ENCODE assay signal across 16 cellular contexts in the genomic region with DNA sequence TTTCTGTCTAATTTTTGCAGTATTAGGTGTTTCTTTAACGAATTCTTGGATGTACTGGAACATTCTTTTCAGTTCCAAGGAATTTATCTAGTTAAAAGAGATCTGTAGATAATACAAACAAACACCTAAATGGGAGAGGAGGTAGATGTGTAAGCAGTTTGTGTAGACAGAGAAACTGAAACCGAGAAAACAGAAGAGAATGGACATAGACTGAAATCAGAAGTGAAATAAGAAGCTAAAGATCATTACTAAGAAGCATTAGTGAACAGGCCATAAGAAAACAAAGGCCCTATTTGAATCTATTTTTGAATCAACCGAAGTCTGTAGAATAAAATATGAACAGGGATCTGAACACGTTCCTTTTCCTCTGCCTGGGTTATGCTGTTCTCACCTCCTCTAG.
DNase-seq lines count a peak whose midpoint lies in the region; ATAC-seq and TF ChIP-seq lines count a peak whose summit lies in the region.
"Had no signal": no experiment of that assay in that cellular context is flagged by ENCODE, and none has a peak within 500 bp of the region (broad histone marks: within the 10 kb centered on the region; RNA-seq: fewer than 3 reads in every experiment).

No MANE protein-coding gene starts in this region.

- in situ Hi-C loops in KBM-7 (cut with MboI; ENCODE audit: low pct_unique_long_range_greater_than_20kb, low sequenced_read_pairs) = no loop called here

- peak overlapping the region; percentile 68; the same call in 1 of the 2 replicates for H3K27ac ChIP-seq in MM.1S (ENCODE audit: low read length)
- H3K27ac ChIP-seq: upper lobe of left lung had no signal

- no peaks in the 10 kb centered on the region for H3K9me3 ChIP-seq in MM.1S (replicated peaks; ENCODE audit: insufficient read depth, low read length)
- H3K9me3 ChIP-seq: BE2C, upper lobe of left lung had no signal

- no peak overlapping the region; the same call in 1 of the 2 replicates for H3K9ac ChIP-seq in MM.1S (ENCODE audit: low read length)

- DNase-seq in MM.1S (peak; percentile 93), SIG-M5 treated with dmso at 0.1 percent for 504 hours (lab: John Stamatoyannopoulos, UW; ENCODE audit: unreplicated experiment) (no peak), DMS53 (lab: John Stamatoyannopoulos, UW) (no peak), NCI-H1694 (lab: John Stamatoyannopoulos, UW) (no peak), KBM-7 (no peak)
- DNase-seq: activated T-cell treated with anti-CD3 and anti-CD28 coated beads for 4 hours; BE2C; midbrain; NCI-H1048; NK-92 treated with Interleukin-12 subunit alpha and Interleukin-12 subunit beta, amount 100 ng/mL, for 24 hours; right cardiac atrium; T1000; upper lobe of left lung had no signal

- H3K4me3 ChIP-seq in MM.1S (ENCODE audit: low read length) = peak overlapping the region; percentile 38
- H3K4me3 ChIP-seq: upper lobe of left lung had no signal

- H3K27me3 ChIP-seq in MM.1S (replicated peaks; ENCODE audit: insufficient read depth, low read length) = no peaks in the 10 kb centered on the region
- H3K27me3 ChIP-seq: BE2C, upper lobe of left lung had no signal

- ATAC-seq in GM18517 (IDR thresholded peaks at IDR 0.05; ENCODE audit: unreplicated experiment) = peak; percentile 100
- ATAC-seq in GM21381 (IDR thresholded peaks at IDR 0.05; ENCODE audit: unreplicated experiment) = peak; percentile 99
- ATAC-seq in HG02981 (IDR thresholded peaks at IDR 0.05; ENCODE audit: unreplicated experiment) = peak; percentile 99
- ATAC-seq: right cardiac atrium had no signal

- no peaks in the 10 kb centered on the region for H3K79me2 ChIP-seq in MM.1S (ENCODE audit: low read length)

- no peaks in the 10 kb centered on the region for H3K36me3 ChIP-seq in MM.1S (replicated peaks; ENCODE audit: insufficient read depth, low read length)
- H3K36me3 ChIP-seq: BE2C, upper lobe of left lung had no signal

- no peaks in the 10 kb centered on the region for H3K9me2 ChIP-seq in MM.1S (replicated peaks; ENCODE audit: insufficient read depth, low read length)

- peaks cover 16% of the 10 kb centered on the region for H3K4me1 ChIP-seq in MM.1S (ENCODE audit: low read length)
- H3K4me1 ChIP-seq: upper lobe of left lung had no signal

- H3F3A ChIP-seq in MM.1S (ENCODE audit: insufficient read depth, low read length) = peaks cover 15% of the 10 kb centered on the region

- H2AFZ ChIP-seq in MM.1S (ENCODE audit: low read length) = peak overlapping the region; percentile 65

- peak overlapping the region; percentile 67 for H3K4me2 ChIP-seq in MM.1S (ENCODE audit: low read depth, low read length)

- H4K20me1 ChIP-seq in MM.1S (ENCODE audit: insufficient read depth, low read length) = no peaks in the 10 kb centered on the region

- no peak for TF ChIP-seq CTCF in MM.1S (IDR thresholded peaks at IDR 0.05; ENCODE audit: low read length)
